In genomic region chr2:11656671-11657101, GRCh38 we compare ENCODE assay signal across 1 cellular context.
TF ChIP-seq lines count a peak whose summit lies in the region.

No MANE protein-coding gene starts in this region.

TF ChIP-seq in HepG2, 621 proteins besides CTCF, POLR2A, EP300 and RAD21 (continues in another document):
- TF ChIP-seq ZFY (CRISPR knock-in tag; IDR thresholded peaks at IDR 0.05): 0 out of 2 replicates have a peak, but pooled peaks have one; percentile 23
- no peak for TF ChIP-seq NR2F6 (IDR thresholded peaks at IDR 0.05)
- TF ChIP-seq NR2F6 (CRISPR knock-in tag; IDR thresholded peaks at IDR 0.05): 0 out of 2 replicates have a peak, but pooled peaks have one; percentile 14
- TF ChIP-seq ZFYVE20 (CRISPR knock-in tag; IDR thresholded peaks at IDR 0.05; ENCODE audit: borderline replicate concordance, low read depth): 0 out of 2 replicates have a peak, but pooled peaks have one; percentile 32
- TF ChIP-seq TBX2 (CRISPR knock-in tag; IDR thresholded peaks at IDR 0.05; ENCODE audit: borderline replicate concordance): peak; percentile 12; the same call in 1 of the 2 replicates
- TF ChIP-seq ZNF768 (CRISPR knock-in tag; IDR thresholded peaks at IDR 0.05): 0 out of 2 replicates have a peak, but pooled peaks have one; percentile 35
- TF ChIP-seq NFKB2 (CRISPR knock-in tag; IDR thresholded peaks at IDR 0.05; ENCODE audit: borderline replicate concordance): peak; percentile 61; the same call in 1 of the 2 replicates
- TF ChIP-seq ARID5B (CRISPR knock-in tag; IDR thresholded peaks at IDR 0.05): peak; percentile 28
- TF ChIP-seq ZNF883 (CRISPR knock-in tag; IDR thresholded peaks at IDR 0.05; ENCODE audit: not compliant biosample characterization): peak; percentile 52
- peak; percentile 37; the same call in 1 of the 2 replicates for TF ChIP-seq ZNF770 (CRISPR knock-in tag; IDR thresholded peaks at IDR 0.05)
- TF ChIP-seq ZNF543 (CRISPR knock-in tag; IDR thresholded peaks at IDR 0.05): no peak
- no peak; the same call in 1 of the 2 replicates for TF ChIP-seq PITX1 (CRISPR knock-in tag; IDR thresholded peaks at IDR 0.05)
- TF ChIP-seq SOX6 (IDR thresholded peaks at IDR 0.05): no peak
- 0 out of 2 replicates have a peak, but pooled peaks have one; percentile 12 for TF ChIP-seq SOX6 (CRISPR knock-in tag; IDR thresholded peaks at IDR 0.05)
- no peak for TF ChIP-seq ZNF670 (CRISPR knock-in tag; IDR thresholded peaks at IDR 0.05; ENCODE audit: borderline replicate concordance)
- TF ChIP-seq ARID4A (CRISPR knock-in tag; IDR thresholded peaks at IDR 0.05; ENCODE audit: borderline replicate concordance): peak; percentile 15; the same call in 1 of the 2 replicates
- TF ChIP-seq ZNF788 (CRISPR knock-in tag; IDR thresholded peaks at IDR 0.05; ENCODE audit: borderline replicate concordance): peak; percentile 41; the same call in 1 of the 2 replicates
- TF ChIP-seq SPEN (CRISPR knock-in tag; IDR thresholded peaks at IDR 0.05; ENCODE audit: low read depth): peak; percentile 18; the same call in 1 of the 2 replicates
- TF ChIP-seq ZNF720 (CRISPR knock-in tag; IDR thresholded peaks at IDR 0.05): no peak
- no peak for TF ChIP-seq CENPBD1 (CRISPR knock-in tag; IDR thresholded peaks at IDR 0.05; ENCODE audit: borderline replicate concordance, low read depth)
- TF ChIP-seq ZBED4 (CRISPR knock-in tag; IDR thresholded peaks at IDR 0.05; ENCODE audit: borderline replicate concordance): 0 out of 2 replicates have a peak, but pooled peaks have one; percentile 27
- peak; percentile 18; the same call in 1 of the 2 replicates for TF ChIP-seq CEBPB (IDR thresholded peaks at IDR 0.05; ENCODE audit: borderline replicate concordance, low read depth, low read length)
- peak; percentile 59 for TF ChIP-seq GABPB1 (CRISPR knock-in tag; IDR thresholded peaks at IDR 0.05)
- TF ChIP-seq NR2F1 (CRISPR knock-in tag; IDR thresholded peaks at IDR 0.05): peak; percentile 11 to 29; a peak in 1 of 4 replicates
- 0 out of 2 replicates have a peak, but pooled peaks have one; percentile 30 for TF ChIP-seq AKAP8 (CRISPR knock-in tag; IDR thresholded peaks at IDR 0.05)
- TF ChIP-seq HNF4A (CRISPR knock-in tag; IDR thresholded peaks at IDR 0.05): 0 out of 2 replicates have a peak, but pooled peaks have one; percentile 11
- peak; percentile 58; the same call in 1 of the 2 replicates for TF ChIP-seq ZNF687 (CRISPR knock-in tag; IDR thresholded peaks at IDR 0.05)
- no peak for TF ChIP-seq ESRRA (CRISPR knock-in tag; IDR thresholded peaks at IDR 0.05; ENCODE audit: low read depth)
- TF ChIP-seq ZNF572 (CRISPR knock-in tag; IDR thresholded peaks at IDR 0.05): 0 out of 2 replicates have a peak, but pooled peaks have one; percentile 37
- TF ChIP-seq PAXIP1 (CRISPR knock-in tag; conservative IDR thresholded peaks at IDR 0.05): no peak
- no peak for TF ChIP-seq ZNF256 (CRISPR knock-in tag; conservative IDR thresholded peaks at IDR 0.05)
- TF ChIP-seq SMAD9 (CRISPR knock-in tag; IDR thresholded peaks at IDR 0.05): no peak
